In genomic region chr6:156760377-156760776, GRCh38 we compare ENCODE assay signal across 26 cellular contexts.
"Had no signal": no experiment of that assay in that cellular context is flagged by ENCODE, and none has a peak within 500 bp of the region (broad histone marks: within the 10 kb centered on the region; RNA-seq: fewer than 3 reads in every experiment).

No MANE protein-coding gene starts in this region.

- ATAC-seq: activated CD8-positive, alpha-beta T cell treated with anti-CD3 and anti-CD28 coated beads, Interleukin-2, amount 10 ng/mL, durations not matched to agents 7 days and 5 days; activated naive CD4-positive, alpha-beta T cell treated with anti-CD3 and anti-CD28 coated beads, Interleukin-2, amount 50 U/mL, for 72 hours; activated naive CD8-positive, alpha-beta T cell treated with anti-CD3 and anti-CD28 coated beads, Interleukin-2, amount 50 U/mL, for 24 hours; T-helper 17 cell; WTC11 had no signal

- H3K4me3 ChIP-seq: ascending aorta had no signal

- H3K4me1 ChIP-seq: ascending aorta had no signal

- H3K9me3 ChIP-seq: ascending aorta had no signal

- H3K27me3 ChIP-seq: ascending aorta had no signal

- DNase-seq: activated CD4-positive, alpha-beta T cell treated with anti-CD3 and anti-CD28 coated beads for 48 hours; activated CD4-positive, alpha-beta T cell treated with anti-CD3 and anti-CD28 coated beads, Interleukin-2, amount 50 U/mL, for 4 hours; activated CD4-positive, CD25-positive, alpha-beta regulatory T cell treated with anti-CD3 and anti-CD28 coated beads, Interleukin-2, amount 50 U/mL, for 72 hours; activated CD8-positive, alpha-beta memory T cell treated with anti-CD3 and anti-CD28 coated beads, Interleukin-2, amount 50 U/mL, for 48 hours; activated CD8-positive, alpha-beta T cell treated with anti-CD3 and anti-CD28 coated beads, Interleukin-2, amount 10 ng/mL, durations not matched to agents 7 days and 5 days; activated effector memory CD4-positive, alpha-beta T cell treated with anti-CD3 and anti-CD28 coated beads, Interleukin-2, amount 50 U/mL, for 16 hours; activated naive CD4-positive, alpha-beta T cell treated with Interleukin-2 at 50 U/mL for 16 hours; activated naive CD8-positive, alpha-beta T cell treated with anti-CD3 and anti-CD28 coated beads, Interleukin-2, amount 50 U/mL, for 24 hours; activated T-cell treated with anti-CD3 and anti-CD28 coated beads, Interleukin-2, amount 50 U/mL, for 1 hour; amniotic stem cell; KG1; NCI-H1105 treated with DMSO at 0.1 percent for 48 hours; NCI-H146; NCI-H1930; NCI-H2171 treated with DMSO at 0.1 percent for 48 hours; NCI-H226; NCI-H510A; NCI-H526 treated with DMSO at 0.1 percent for 48 hours; NCI-H82; NK-92 treated with Interleukin-12 subunit alpha and Interleukin-12 subunit beta, amount 100 ng/mL, for 24 hours; SHP77 treated with DMSO at 0.1 percent for 48 hours; T-helper 17 cell; T-helper 9 cell had no signal

- H3K27ac ChIP-seq: ascending aorta had no signal

- H3K36me3 ChIP-seq: ascending aorta had no signal
